ENCODE assay signal across 8 cellular contexts in the genomic region with DNA sequence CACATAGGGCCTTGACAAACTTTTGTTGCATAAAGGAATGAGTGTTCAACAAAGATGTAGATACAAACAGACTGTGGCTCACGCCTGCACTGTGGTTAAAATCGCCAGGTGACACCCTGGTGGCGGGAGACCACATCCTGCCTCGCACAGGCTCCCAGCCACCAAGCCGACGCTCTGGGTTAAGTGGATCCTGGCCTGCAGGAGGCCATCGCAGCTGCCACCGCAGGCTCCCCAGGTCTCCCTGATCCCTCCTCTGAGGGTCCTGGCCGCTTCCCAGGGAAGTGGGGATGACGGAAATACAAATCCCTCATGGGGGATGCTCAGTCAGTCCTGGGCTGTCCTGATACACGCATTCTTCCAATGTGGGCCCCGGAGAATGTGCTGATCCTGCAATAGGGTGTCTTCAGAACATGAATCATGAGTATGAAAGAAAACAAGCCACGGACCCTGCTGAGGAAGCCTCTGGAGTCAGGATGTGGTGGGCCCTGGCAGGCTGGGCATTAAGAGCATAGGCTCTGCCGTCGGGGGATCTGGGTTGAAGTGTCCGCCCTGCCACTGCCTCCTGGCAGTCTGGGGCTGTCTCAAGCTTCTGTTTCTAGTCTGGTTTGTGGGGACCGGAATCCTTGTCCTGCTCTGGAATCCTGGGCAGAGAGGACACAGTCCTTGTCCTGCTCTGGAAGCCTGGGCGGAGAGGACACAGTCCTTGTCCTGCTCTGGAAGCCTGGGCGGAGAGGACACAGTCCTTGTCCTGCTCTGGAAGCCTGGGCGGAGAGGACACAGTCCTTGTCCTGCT. TPM values are rescaled to one million over a fixed set of nuclear protein-coding genes. Genes with fewer than 3 reads are reported as not detected.
A peak's percentile ranks its signal among the peaks of the same experiment; 100 is the strongest.
DNase-seq lines count a peak whose midpoint lies in the region; ATAC-seq, FAIRE-seq and TF ChIP-seq lines count a peak whose summit lies in the region.

No MANE protein-coding gene starts in this region.

- no peaks in the 10 kb centered on the region for H3K9me3 ChIP-seq in kidney (ENCODE audit: control insufficient read depth in 1 of 2, low read length in 2 of 2)

- H3K4me1 ChIP-seq in kidney (ENCODE audit: control insufficient read depth in 1 of 2, insufficient read depth in 1 of 2, low read depth in 1 of 2, low read length in 2 of 2): peaks cover 3 to 10% of the 10 kb centered on the region in 2 donors

- no peak overlapping the region for H3K9ac ChIP-seq in kidney (ENCODE audit: low read length in 2 of 2)

- ATAC-seq in GM18520 (IDR thresholded peaks at IDR 0.05; ENCODE audit: unreplicated experiment): peak; percentile 74
- ATAC-seq in HG02970 (IDR thresholded peaks at IDR 0.05; ENCODE audit: low FRiP score, unreplicated experiment): peak; percentile 78
- ATAC-seq in T-cell (replicated peaks in 1 of 4): peak; percentile 91 to 94 (median 92)

- H3K27ac ChIP-seq in kidney (ENCODE audit: low read depth in 2 of 2, low read length in 2 of 2): no peak overlapping the region

- POLR2A ChIA-PET in T-cell (lab: Charles Lee): no interaction called here

- no peak for FAIRE-seq in kidney (lab: Jason Lieb, UNC)

- no peak for TF ChIP-seq CTCF in kidney (IDR thresholded peaks at IDR 0.05; ENCODE audit: borderline replicate concordance, extremely low read depth, insufficient read depth)

- intact Hi-C loops in kidney (cut with DNase I): no loop called here

- DNase-seq in T-cell: peak; percentile 55 to 82 (median 71)
- peak; percentile 78 for DNase-seq in activated naive CD8-positive, alpha-beta T cell treated with anti-CD3 and anti-CD28 coated beads for 36 hours
- DNase-seq in stimulated activated CD4-positive, alpha-beta T cell treated with anti-CD3 and anti-CD28 coated beads, TNF-alpha, amount 100 ng/mL, for 1 hour (ENCODE audit: low read depth in 3 of 3, low spot score in 1 of 3): peak; percentile 26 to 48 (median 29)
- no peak for DNase-seq in D341Med (ENCODE audit: low spot score)
- no peak for DNase-seq in HT-29 (ENCODE audit: low spot score)
- DNase-seq in kidney: no peak

- H3K4me3 Mint-ChIP-seq in T-cell: peak overlapping the region; percentile 70 to 80 (median 74)
- peak overlapping the region; percentile 2 for H3K4me3 Mint-ChIP-seq in activated naive CD8-positive, alpha-beta T cell treated with anti-CD3 and anti-CD28 coated beads for 36 hours

- peaks cover 64 to 86% (median 78%) of the 10 kb centered on the region in 3 donors for H3K4me1 Mint-ChIP-seq in T-cell
- peaks cover 56% of the 10 kb centered on the region for H3K4me1 Mint-ChIP-seq in activated naive CD8-positive, alpha-beta T cell treated with anti-CD3 and anti-CD28 coated beads for 36 hours

- H3K36me3 ChIP-seq in kidney (ENCODE audit: control insufficient read depth in 1 of 2, insufficient read depth in 2 of 2, low read length in 2 of 2): no peaks in the 10 kb centered on the region

- peak overlapping the region; percentile 94 to 96 for H3K27ac Mint-ChIP-seq in T-cell
- peak overlapping the region; percentile 43 for H3K27ac Mint-ChIP-seq in activated naive CD8-positive, alpha-beta T cell treated with anti-CD3 and anti-CD28 coated beads for 36 hours

- CTCF ChIA-PET in T-cell (lab: Charles Lee): no interaction called here

- no peak overlapping the region for H3K4me3 ChIP-seq in kidney (ENCODE audit: low read length in 2 of 2)

- H3K9me3 Mint-ChIP-seq in T-cell: peaks cover 0 to under 1% (median 0%) of the 10 kb centered on the region in 3 donors
- H3K9me3 Mint-ChIP-seq in activated naive CD8-positive, alpha-beta T cell treated with anti-CD3 and anti-CD28 coated beads for 36 hours: no peaks in the 10 kb centered on the region

- H3K27me3 Mint-ChIP-seq in T-cell: no peaks in the 10 kb centered on the region
- H3K27me3 Mint-ChIP-seq in activated naive CD8-positive, alpha-beta T cell treated with anti-CD3 and anti-CD28 coated beads for 36 hours: no peaks in the 10 kb centered on the region

- no peaks in the 10 kb centered on the region for H3K36me3 Mint-ChIP-seq in T-cell
- no peaks in the 10 kb centered on the region for H3K36me3 Mint-ChIP-seq in activated naive CD8-positive, alpha-beta T cell treated with anti-CD3 and anti-CD28 coated beads for 36 hours

RNA-seq across cellular contexts. Expression of gene BEGAIN, which starts 53.5 kb away (rescaled TPM):
- 1 to 10 TPM in 3 of 5 donors, under 1 TPM in 1, not detected in 1; 0.23 to 1.9 (median 1.6) TPM for total RNA-seq in T-cell
- total RNA-seq in activated naive CD8-positive, alpha-beta T cell treated with anti-CD3 and anti-CD28 coated beads for 36 hours: 1 to 10 TPM; 5.9 to 6.6 TPM
- total RNA-seq in HT-29 (2014; rRNA removed; shearing (Covaris generic)): 0.53 and 1.5 TPM in 2 replicates
- 1.4 TPM for total RNA-seq in kidney
- polyA plus RNA-seq in kidney (ENCODE audit: insufficient read depth, low read depth, low replicate concordance): 0.52 TPM

Comparison
In these comparisons a context has a peak if more than half of its experiments do, and no peak if none do; other contexts are left out.
1. DNase-seq: peak in T-cell (34 of 34), activated naive CD8-positive, alpha-beta T cell treated with anti-CD3 and anti-CD28 coated beads for 36 hours (single experiment) and stimulated activated CD4-positive, alpha-beta T cell treated with anti-CD3 and anti-CD28 coated beads, TNF-alpha, amount 100 ng/mL, for 1 hour (3 of 3); none in D341Med (single experiment), HT-29 (single experiment) and kidney (single experiment).
2. Peak in every context shown above with its lines, with median percentiles within 50 percentile points of each other: ATAC-seq.